In genomic region chr2:58235170-58235569, GRCh38 we compare ENCODE assay signal across 25 cellular contexts.
"Had no signal": no experiment of that assay in that cellular context is flagged by ENCODE, and none has a peak within 500 bp of the region (broad histone marks: within the 10 kb centered on the region; RNA-seq: fewer than 3 reads in every experiment).

No MANE protein-coding gene starts in this region.

- H3K27ac ChIP-seq: breast epithelium, pancreas, stomach, transverse colon, uterus had no signal

- H3K9me3 ChIP-seq: breast epithelium, pancreas, stomach, transverse colon, uterus had no signal

- H3K36me3 Mint-ChIP-seq: natural killer cell treated with Interleukin-12 subunit alpha and Interleukin-12 subunit beta and Interleukin-15 and Interleukin-18, amount 100 ng/mL, for 72 hours had no signal

- H3K4me3 Mint-ChIP-seq: activated CD4-positive, alpha-beta T cell treated with anti-CD3 and anti-CD28 coated beads for 36 hours; activated naive CD8-positive, alpha-beta T cell treated with anti-CD3 and anti-CD28 coated beads for 36 hours; central memory CD8-positive, alpha-beta T cell; stimulated activated effector memory CD8-positive, alpha-beta T cell treated with anti-CD3 and anti-CD28 coated beads, Interleukin-12 subunit alpha, Interleukin-12 subunit beta, amount 100 ng/mL, for 72 hours; T-helper 2 cell treated with Interferon-gamma antibody and Interleukin-4, amounts not matched to agents 5 μg/mL and 100 μg/mL, for 36 hours had no signal

- H3K4me3 ChIP-seq: breast epithelium, pancreas, stomach, transverse colon, uterus had no signal

- H3K27ac Mint-ChIP-seq: activated CD4-positive, alpha-beta T cell treated with anti-CD3 and anti-CD28 coated beads for 36 hours; activated naive CD8-positive, alpha-beta T cell treated with anti-CD3 and anti-CD28 coated beads for 36 hours; natural killer cell treated with Interleukin-12 subunit alpha and Interleukin-12 subunit beta and Interleukin-15 and Interleukin-18, amount 100 ng/mL, for 72 hours; stimulated activated effector memory CD8-positive, alpha-beta T cell treated with anti-CD3 and anti-CD28 coated beads, Interleukin-12 subunit alpha, Interleukin-12 subunit beta, amount 100 ng/mL, for 72 hours; T-helper 2 cell treated with Interferon-gamma antibody and Interleukin-4, amounts not matched to agents 5 μg/mL and 100 μg/mL, for 36 hours had no signal

- ATAC-seq: activated CD4-positive, alpha-beta T cell treated with anti-CD3 and anti-CD28 coated beads for 36 hours; esophagus mucosa; left ventricle myocardium superior; natural killer cell treated with Interleukin-12 subunit alpha and Interleukin-12 subunit beta and Interleukin-15 and Interleukin-18, amount 100 ng/mL, for 72 hours; pancreas; right cardiac atrium; stimulated activated effector memory CD8-positive, alpha-beta T cell treated with anti-CD3 and anti-CD28 coated beads, Interleukin-12 subunit alpha, Interleukin-12 subunit beta, amount 100 ng/mL, for 72 hours had no signal

- H3K27me3 ChIP-seq: breast epithelium, pancreas, stomach, transverse colon, uterus had no signal

- FAIRE-seq: colon, endothelial cell of umbilical vein, pancreas had no signal

- H3K9me3 Mint-ChIP-seq: central memory CD8-positive, alpha-beta T cell; natural killer cell treated with Interleukin-12 subunit alpha and Interleukin-12 subunit beta and Interleukin-15 and Interleukin-18, amount 100 ng/mL, for 72 hours; stimulated activated effector memory CD8-positive, alpha-beta T cell treated with anti-CD3 and anti-CD28 coated beads, Interleukin-12 subunit alpha, Interleukin-12 subunit beta, amount 100 ng/mL, for 72 hours; T-helper 2 cell treated with Interferon-gamma antibody and Interleukin-4, amounts not matched to agents 5 μg/mL and 100 μg/mL, for 36 hours had no signal

- DNase-seq: activated CD4-positive, alpha-beta T cell treated with anti-CD3 and anti-CD28 coated beads for 36 hours; activated CD4-positive, alpha-beta T cell treated with anti-CD3 and anti-CD28 coated beads, Interleukin-2, amount 50 U/mL, for 4 hours; activated naive CD4-positive, alpha-beta T cell treated with Interleukin-2 at 50 U/mL for 16 hours; activated naive CD8-positive, alpha-beta T cell treated with anti-CD3 and anti-CD28 coated beads for 36 hours; activated T-cell treated with anti-CD3 and anti-CD28 coated beads, Interleukin-2, amount 50 U/mL, for 48 hours; effector memory CD4-positive, alpha-beta T cell; foreskin melanocyte; kidney glomerular epithelial cell; left ventricle myocardium superior; mammary epithelial cell; midbrain; pancreas; right cardiac atrium; stimulated activated CD4-positive, alpha-beta T cell treated with anti-CD3 and anti-CD28 coated beads, Interleukin-1b, Interleukin-23, amount 100 ng/mL, for 48 hours; stomach; transverse colon; uterus had no signal

- H3K4me1 ChIP-seq: breast epithelium had no signal

- H3K27me3 Mint-ChIP-seq: activated CD4-positive, alpha-beta T cell treated with anti-CD3 and anti-CD28 coated beads for 36 hours; activated naive CD8-positive, alpha-beta T cell treated with anti-CD3 and anti-CD28 coated beads for 36 hours; central memory CD8-positive, alpha-beta T cell; natural killer cell treated with Interleukin-12 subunit alpha and Interleukin-12 subunit beta and Interleukin-15 and Interleukin-18, amount 100 ng/mL, for 72 hours had no signal

- H3K36me3 ChIP-seq: breast epithelium, pancreas, stomach, transverse colon, uterus had no signal
